ENCODE assay signal across 25 cellular contexts in the genomic region with DNA sequence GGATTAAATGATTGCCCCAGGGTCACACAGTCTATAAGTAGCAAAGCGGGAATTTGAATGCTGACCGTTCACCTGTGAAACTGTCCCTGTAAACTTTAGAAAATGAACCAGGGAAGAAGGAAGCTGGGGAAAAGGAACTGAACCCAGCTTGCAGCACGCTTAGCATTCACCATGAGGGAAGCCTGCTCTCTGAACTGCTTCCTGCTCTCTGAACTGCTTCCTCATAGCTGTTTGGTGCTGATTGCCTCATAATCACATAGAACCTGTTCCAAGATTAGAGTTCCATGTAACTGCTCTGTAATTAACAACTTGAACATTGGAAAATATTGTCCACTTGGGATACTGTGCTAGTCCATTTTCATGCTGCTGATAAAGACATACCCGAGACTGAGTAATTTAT.
"Had no signal": no experiment of that assay in that cellular context is flagged by ENCODE, and none has a peak within 500 bp of the region (broad histone marks: within the 10 kb centered on the region; RNA-seq: fewer than 3 reads in every experiment).

No MANE protein-coding gene starts in this region.

- DNase-seq: activated CD8-positive, alpha-beta memory T cell treated with anti-CD3 and anti-CD28 coated beads, Interleukin-2, amount 50 U/mL, for 48 hours; activated naive CD4-positive, alpha-beta T cell; activated T-cell treated with anti-CD3 and anti-CD28 coated beads, Interleukin-2, amount 50 U/mL, for 4 hours; dermis blood vessel endothelial cell; effector CD4-positive, alpha-beta T cell; gastrocnemius medialis; glutamatergic neuron; islet precursor cell; left cardiac atrium; left ventricle myocardium superior; nucleus accumbens; pancreas; retina; sigmoid colon; small intestine; stimulated activated CD4-positive, alpha-beta T cell treated with anti-CD3 and anti-CD28 coated beads, Interleukin-4, amount 100 ng/mL, for 24 hours; stimulated activated naive B cell treated with anti-CD40 and anti-IgM and Interleukin-4, amounts not matched to agents 10 μg/mL and 1 μg/mL and 100 μg/mL, for 72 hours; stomach; thyroid gland; upper lobe of left lung had no signal

- H3K27me3 ChIP-seq: gastrocnemius medialis, pancreas, sigmoid colon, stomach, thyroid gland, upper lobe of left lung, vagina had no signal

- H3K27ac Mint-ChIP-seq: activated naive CD4-positive, alpha-beta T cell treated with anti-CD3 and anti-CD28 coated beads, Interleukin-2, amount 50 U/mL, for 72 hours; stimulated activated naive B cell treated with anti-CD40 and anti-IgM and Interleukin-4, amounts not matched to agents 10 μg/mL and 1 μg/mL and 100 μg/mL, for 72 hours; WTC11 had no signal

- H3K4me1 ChIP-seq: gastrocnemius medialis, pancreas, prostate gland, stomach, thyroid gland, upper lobe of left lung, vagina had no signal

- H3K9me3 ChIP-seq: gastrocnemius medialis, prostate gland, thyroid gland had no signal

- H3K4me3 Mint-ChIP-seq: activated T-cell treated with anti-CD3 and anti-CD28 coated beads, Interleukin-2, amount 50 U/mL, for 4 hours; neural crest cell; stimulated activated naive B cell treated with anti-CD40 and anti-IgM and Interleukin-4, amounts not matched to agents 10 μg/mL and 1 μg/mL and 100 μg/mL, for 72 hours; WTC11 had no signal

- H3K27me3 Mint-ChIP-seq: stimulated activated naive B cell treated with anti-CD40 and anti-IgM and Interleukin-4, amounts not matched to agents 10 μg/mL and 1 μg/mL and 100 μg/mL, for 72 hours had no signal

- H3K4me3 ChIP-seq: gastrocnemius medialis, pancreas, prostate gland, sigmoid colon, stomach, thyroid gland, upper lobe of left lung, vagina had no signal

- H3K27ac ChIP-seq: gastrocnemius medialis, pancreas, prostate gland, sigmoid colon, stomach, thyroid gland, upper lobe of left lung, vagina had no signal

- H3K4me1 Mint-ChIP-seq: neural crest cell; stimulated activated naive B cell treated with anti-CD40 and anti-IgM and Interleukin-4, amounts not matched to agents 10 μg/mL and 1 μg/mL and 100 μg/mL, for 72 hours; WTC11 had no signal

- H3K36me3 ChIP-seq: gastrocnemius medialis, pancreas, prostate gland, sigmoid colon, stomach, thyroid gland, upper lobe of left lung, vagina had no signal

- ATAC-seq: gastrocnemius medialis; left cardiac atrium; left ventricle myocardium superior; pancreas; stimulated activated naive B cell treated with anti-CD40 and anti-IgM and Interleukin-4, amounts not matched to agents 10 μg/mL and 1 μg/mL and 100 μg/mL, for 72 hours; WTC11 had no signal
